ENCODE assay signal across 12 cellular contexts in the genomic region with DNA sequence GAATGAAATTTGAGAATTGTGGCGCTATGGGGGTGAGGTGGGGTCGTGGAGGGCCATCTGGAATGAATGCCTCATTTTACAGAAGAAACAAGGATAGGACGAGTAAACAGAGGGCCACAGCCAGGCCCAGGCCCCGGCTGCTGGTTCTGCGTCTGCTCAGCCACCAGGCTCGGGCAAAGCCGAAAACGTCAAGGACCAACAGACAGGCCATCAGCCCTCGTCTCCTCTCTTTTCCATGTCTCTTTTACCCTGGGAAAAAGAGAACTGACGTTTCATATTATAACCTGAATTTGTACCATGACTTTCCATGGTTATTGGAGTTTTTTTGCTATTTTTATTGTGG.
A peak's percentile ranks its signal among the peaks of the same experiment; 100 is the strongest.
DNase-seq lines count a peak whose midpoint lies in the region; ATAC-seq, FAIRE-seq and TF ChIP-seq lines count a peak whose summit lies in the region.
"Had no signal": no experiment of that assay in that cellular context is flagged by ENCODE, and none has a peak within 500 bp of the region (broad histone marks: within the 10 kb centered on the region; RNA-seq: fewer than 3 reads in every experiment).

No MANE protein-coding gene starts in this region.

- H4K20me1 ChIP-seq in HepG2 (ENCODE audit: insufficient read depth, low read length) (no peaks in the 10 kb centered on the region), OCI-LY7 (ENCODE audit: insufficient read depth, low read length) (no peaks in the 10 kb centered on the region)

- ATAC-seq in HepG2 (peak; percentile 11; the same call in 1 of the 3 replicates), right lobe of liver (no peak), HG02852 (IDR thresholded peaks at IDR 0.05; ENCODE audit: unreplicated experiment) (no peak)

- in situ Hi-C loops in HepG2 (cut with HindIII; ENCODE audit: extremely low pct_ligation_motif_present, low pct_unique_long_range_greater_than_20kb), result loop anchor here (10.0 to 25.0 kb wide), 4 partner anchors 90 to 623 kb away; no protein-coding TSS in a partner anchor

- H3K27ac ChIP-seq in HepG2 (ENCODE audit: extremely low read length, insufficient read depth, low read length) (no peak overlapping the region), right lobe of liver (no peak overlapping the region), OCI-LY7 (ENCODE audit: low read depth, low read length, poor library complexity, severe bottlenecking) (no peak overlapping the region), esophagus muscularis mucosa (replicated peaks in 1 of 4) (no peak overlapping the region)
- H3K27ac ChIP-seq: SJSA1 had no signal

- no peak overlapping the region for H3K9ac ChIP-seq in HepG2 (ENCODE audit: insufficient read depth, low read depth, low read length)

- intact Hi-C loops in HepG2 (cut with micrococcal nuclease; ENCODE audit: unreplicated experiment), result loop anchor here (1.0 to 10.0 kb wide), 5 partner anchors 98 to 620 kb away; a partner anchor contains a TSS
- intact Hi-C loops in right lobe of liver (cut with DNase I), result loop anchor here in 1 of 2 donors (10.0 kb wide), 2 partner anchors 210 to 480 kb away; a partner anchor contains a TSS
- intact Hi-C loops in OCI-LY7 (cut with micrococcal nuclease; ENCODE audit: unreplicated experiment), result loop anchor here (1.0 to 10.0 kb wide), 11 partner anchors 72 to 709 kb away; a partner anchor contains a TSS
- intact Hi-C loops in esophagus muscularis mucosa (cut with DNase I), result loop anchor here (1.0 to 10.0 kb wide), 6 partner anchors 122 to 730 kb away; no protein-coding TSS in a partner anchor

- no peak for DNase-seq in HepG2 (ENCODE audit: low spot score)
- no peak for DNase-seq in right lobe of liver
- no peak for DNase-seq in OCI-LY7 (ENCODE audit: low spot score)
- peak; percentile 77 for DNase-seq in esophagus muscularis mucosa (ENCODE audit: extremely low spot score)
- DNase-seq in GM10266 (ENCODE audit: extremely low spot score), result no peak
- no peak for DNase-seq in NCI-H526 treated with DMSO at 0.1 percent for 48 hours (lab: John Stamatoyannopoulos, UW)
- no peak for DNase-seq in NCI-H446 treated with DMSO at 0.1 percent for 48 hours (lab: John Stamatoyannopoulos, UW)
- DNase-seq: GF-D8, NCI-H1048 had no signal

- TF ChIP-seq EP300 in HepG2 (IDR thresholded peaks at IDR 0.05; ENCODE audit: low read depth in 2 of 2, low read length in 2 of 2) (no peak), HepG2 (CRISPR knock-in tag; IDR thresholded peaks at IDR 0.05; ENCODE audit: borderline replicate concordance) (no peak), esophagus muscularis mucosa (IDR thresholded peaks at IDR 0.05) (no peak)

- H3K27me3 ChIP-seq in HepG2 (ENCODE audit: control insufficient read depth in 1 of 2, insufficient read depth in 2 of 2, low read length in 2 of 2), result peaks cover 0 to 18% of the 10 kb centered on the region in 2 experiments; a peak in 4 of 5 replicates
- no peaks in the 10 kb centered on the region for H3K27me3 ChIP-seq in right lobe of liver
- no peaks in the 10 kb centered on the region for H3K27me3 ChIP-seq in esophagus muscularis mucosa
- H3K27me3 ChIP-seq: SJSA1 had no signal

- TF ChIP-seq CTCF in HepG2 (CRISPR knock-in tag; IDR thresholded peaks at IDR 0.05) (no peak), right lobe of liver (IDR thresholded peaks at IDR 0.05) (no peak), OCI-LY7 (conservative IDR thresholded peaks at IDR 0.05; ENCODE audit: low read length) (no peak), esophagus muscularis mucosa (IDR thresholded peaks at IDR 0.05) (no peak), GM10266 (IDR thresholded peaks at IDR 0.05; ENCODE audit: control insufficient read depth, insufficient read depth, low read depth, missing control alignments) (no peak)

- BruUV-seq in HepG2 (replicated peaks; lab: Mats Ljungman, UMichigan), result no TSS peak
- no TSS peak for BruUV-seq in OCI-LY7 (replicated peaks; lab: Mats Ljungman, UMichigan)

- CTCF ChIA-PET in HepG2 (lab: Yijun Ruan, JAX; ENCODE audit: low intra/inter-chr PET ratio, low total read pairs), result interaction anchor here (0.5 to 2.2 kb wide), 4 partner anchors 97 to 710 kb away, joined by 3 to 12 read pairs (median 5); no protein-coding TSS in a partner anchor
- CTCF ChIA-PET in OCI-LY7 (lab: Charles Lee; ENCODE audit: unreplicated experiment), result interaction anchor here (0.5 kb wide), 1 partner anchor 214 kb away, joined by 5 read pairs; no protein-coding TSS in a partner anchor

- POLR2A ChIA-PET in HepG2 (lab: Yijun Ruan, JAX) (no interaction called here), OCI-LY7 (lab: Charles Lee) (no interaction called here)

- no peaks in the 10 kb centered on the region for H3K36me3 ChIP-seq in HepG2 (replicated peaks in 1 of 2; ENCODE audit: control insufficient read depth in 1 of 2, insufficient read depth in 2 of 2, low read length in 2 of 2)
- H3K36me3 ChIP-seq in right lobe of liver, result no peaks in the 10 kb centered on the region
- H3K36me3 ChIP-seq in OCI-LY7 (ENCODE audit: insufficient read depth, low read length), result no peaks in the 10 kb centered on the region; the same call in 1 of the 2 replicates
- no peaks in the 10 kb centered on the region for H3K36me3 ChIP-seq in esophagus muscularis mucosa
- H3K36me3 ChIP-seq: SJSA1 had no signal

- no peak for TF ChIP-seq RAD21 in HepG2 (CRISPR knock-in tag; IDR thresholded peaks at IDR 0.05)

- TF ChIP-seq POLR2A in HepG2 (IDR thresholded peaks at IDR 0.05; ENCODE audit: insufficient read depth in 1 of 2, low read depth in 2 of 2, low read length in 2 of 2), result no peak
- TF ChIP-seq POLR2A in right lobe of liver (IDR thresholded peaks at IDR 0.05), result no peak
- no peak for TF ChIP-seq POLR2A in esophagus muscularis mucosa (IDR thresholded peaks at IDR 0.05; ENCODE audit: low read depth)

- no peaks in the 10 kb centered on the region for H3K79me2 ChIP-seq in HepG2 (ENCODE audit: insufficient read depth, low read length)
- no peaks in the 10 kb centered on the region for H3K79me2 ChIP-seq in OCI-LY7 (ENCODE audit: insufficient read depth, low read depth, low read length)

- no peaks in the 10 kb centered on the region for H3K9me2 ChIP-seq in OCI-LY7 (ENCODE audit: insufficient read depth, low read length)

- H3K4me2 ChIP-seq in HepG2 (ENCODE audit: low read depth, low read length), result peak overlapping the region; percentile 27; the same call in 1 of the 2 replicates
- H3K4me2 ChIP-seq in OCI-LY7 (ENCODE audit: low read length), result 0 out of 2 replicates have a peak overlapping the region, but pooled peaks have one; percentile 8

- H2AFZ ChIP-seq in HepG2 (ENCODE audit: low read length) (no peak overlapping the region), OCI-LY7 (ENCODE audit: low read length) (no peak overlapping the region)

- 56% methylated on average over 10 of the region's 10 CpGs for WGBS in HepG2 (ENCODE audit: low lambda C conversion rate)
- WGBS in right lobe of liver (ENCODE audit: insufficient coverage, low coverage, low lambda C conversion rate, missing lambda C conversion rate), result 58% methylated on average over 9 of the region's 10 CpGs
- WGBS in esophagus muscularis mucosa, result 75% methylated on average over 10 of the region's 10 CpGs

- no peak overlapping the region for H3K4me3 ChIP-seq in HepG2 (replicated peaks in 1 of 3; ENCODE audit: insufficient read depth in 1 of 3, low read depth in 2 of 3, low read length in 3 of 3)
- no peak overlapping the region for H3K4me3 ChIP-seq in right lobe of liver
- no peak overlapping the region for H3K4me3 ChIP-seq in OCI-LY7 (ENCODE audit: low read depth, low read length, poor library complexity, severe bottlenecking)
- H3K4me3 ChIP-seq in esophagus muscularis mucosa, result peak overlapping the region in 1 of 4 donors; percentile 0
- H3K4me3 ChIP-seq: SJSA1 had no signal

- FAIRE-seq in HepG2 (lab: Jason Lieb, UNC), result no peak
- FAIRE-seq: A204.1 had no signal

- H3K4me1 ChIP-seq in HepG2 (ENCODE audit: insufficient read depth, low read length) (no peaks in the 10 kb centered on the region), right lobe of liver (no peaks in the 10 kb centered on the region), OCI-LY7 (ENCODE audit: insufficient read depth, low read length, poor library complexity, severe bottlenecking) (peaks cover 23% of the 10 kb centered on the region), esophagus muscularis mucosa (peaks cover 8 to 14% (median 13%) of the 10 kb centered on the region in 4 donors)
- H3K4me1 ChIP-seq: SJSA1 had no signal

- no peaks in the 10 kb centered on the region for H3K9me3 ChIP-seq in HepG2 (ENCODE audit: low read length)
- no peaks in the 10 kb centered on the region for H3K9me3 ChIP-seq in right lobe of liver
- H3K9me3 ChIP-seq in OCI-LY7 (ENCODE audit: low read length), result peaks cover 14% of the 10 kb centered on the region; the same call in 1 of the 2 replicates
- H3K9me3 ChIP-seq in esophagus muscularis mucosa, result no peaks in the 10 kb centered on the region

TF ChIP-seq in HepG2, 621 proteins besides CTCF, POLR2A, EP300 and RAD21 (continues in another document):
- 0 out of 2 replicates have a peak, but pooled peaks have one; percentile 3 for TF ChIP-seq MEIS2 (CRISPR knock-in tag; IDR thresholded peaks at IDR 0.05)
- TF ChIP-seq ZNF674 (CRISPR knock-in tag; IDR thresholded peaks at IDR 0.05; ENCODE audit: low read depth), result no peak
